ENCODE assay signal across 19 cellular contexts in genomic region chr1:228120351-228121091, GRCh38. TPM values are rescaled to one million over a fixed set of nuclear protein-coding genes. Genes with fewer than 3 reads are reported as not detected.
A peak's percentile ranks its signal among the peaks of the same experiment; 100 is the strongest.
DNase-seq lines count a peak whose midpoint lies in the region; ATAC-seq and TF ChIP-seq lines count a peak whose summit lies in the region.
"Had no signal": no experiment of that assay in that cellular context is flagged by ENCODE, and none has a peak within 500 bp of the region (broad histone marks: within the 10 kb centered on the region; RNA-seq: fewer than 3 reads in every experiment).

No MANE protein-coding gene starts in this region.

- no peak for TF ChIP-seq POLR2A in thyroid gland (IDR thresholded peaks at IDR 0.05)

- H3K9me3 Mint-ChIP-seq in activated CD4-positive, alpha-beta T cell treated with anti-CD3 and anti-CD28 coated beads for 36 hours (ENCODE audit: low read depth) = peaks cover 6% of the 10 kb centered on the region
- H3K9me3 Mint-ChIP-seq in activated CD4-positive, alpha-beta T cell treated with anti-CD3 and anti-CD28 coated beads, Interleukin-2, amount 10 ng/mL, durations not matched to agents 24 days and 14 days = peaks cover 8% of the 10 kb centered on the region
- peaks cover 5% of the 10 kb centered on the region for H3K9me3 Mint-ChIP-seq in activated CD8-positive, alpha-beta T cell treated with anti-CD3 and anti-CD28 coated beads for 36 hours
- peaks cover 4% of the 10 kb centered on the region for H3K9me3 Mint-ChIP-seq in stimulated activated memory B cell treated with anti-CD40 and anti-IgM and Interleukin-4, amounts not matched to agents 10 μg/mL and 1 μg/mL and 100 μg/mL, for 72 hours
- H3K9me3 Mint-ChIP-seq: naive thymus-derived CD8-positive, alpha-beta T cell; type B pancreatic cell had no signal

- H3K9me3 ChIP-seq in thyroid gland = no peaks in the 10 kb centered on the region
- H3K9me3 ChIP-seq: lower lobe of right lung had no signal

- H3K4me1 Mint-ChIP-seq in activated CD4-positive, alpha-beta T cell treated with anti-CD3 and anti-CD28 coated beads for 36 hours = peaks cover 7% of the 10 kb centered on the region
- peaks cover 5% of the 10 kb centered on the region for H3K4me1 Mint-ChIP-seq in activated CD4-positive, alpha-beta T cell treated with anti-CD3 and anti-CD28 coated beads, Interleukin-2, amount 10 ng/mL, durations not matched to agents 24 days and 14 days
- H3K4me1 Mint-ChIP-seq in activated CD8-positive, alpha-beta T cell treated with anti-CD3 and anti-CD28 coated beads for 36 hours (ENCODE audit: low read depth) = peaks cover 3% of the 10 kb centered on the region
- H3K4me1 Mint-ChIP-seq in stimulated activated memory B cell treated with anti-CD40 and anti-IgM and Interleukin-4, amounts not matched to agents 10 μg/mL and 1 μg/mL and 100 μg/mL, for 72 hours = peaks cover 7% of the 10 kb centered on the region

- no peak for DNase-seq in activated CD4-positive, alpha-beta T cell treated with anti-CD3 and anti-CD28 coated beads for 36 hours
- DNase-seq in activated CD4-positive, alpha-beta T cell treated with anti-CD3 and anti-CD28 coated beads, Interleukin-2, amount 10 ng/mL, durations not matched to agents 24 days and 14 days = no peak
- DNase-seq in activated CD8-positive, alpha-beta T cell treated with anti-CD3 and anti-CD28 coated beads for 36 hours = no peak
- peak; percentile 46 for DNase-seq in epithelial cell of esophagus (ENCODE audit: low read depth)
- no peak for DNase-seq in thyroid gland
- DNase-seq: CD4-positive, CD25-positive, alpha-beta regulatory T cell; H9; Kasumi-1; lower lobe of right lung; NCI-H1105 treated with DMSO at 0.1 percent for 48 hours; stimulated activated CD4-positive, alpha-beta T cell treated with anti-CD3 and anti-CD28 coated beads, Interleukin-4, amount 100 ng/mL, for 4 hours had no signal

- H3K27ac ChIP-seq in thyroid gland = no peak overlapping the region
- H3K27ac ChIP-seq: lower lobe of right lung, parathyroid adenoma had no signal

- POLR2A ChIA-PET in activated CD4-positive, alpha-beta T cell treated with anti-CD3 and anti-CD28 coated beads for 36 hours (lab: Charles Lee) = no interaction called here
- POLR2A ChIA-PET in activated CD8-positive, alpha-beta T cell treated with anti-CD3 and anti-CD28 coated beads for 36 hours (lab: Charles Lee) = interaction anchor here (1.4 kb wide), 1 partner anchor 10 kb away, joined by 3 read pairs; no protein-coding TSS in a partner anchor

- H3K4me3 Mint-ChIP-seq in activated CD4-positive, alpha-beta T cell treated with anti-CD3 and anti-CD28 coated beads for 36 hours = peak overlapping the region; percentile 47
- no peak overlapping the region for H3K4me3 Mint-ChIP-seq in activated CD4-positive, alpha-beta T cell treated with anti-CD3 and anti-CD28 coated beads, Interleukin-2, amount 10 ng/mL, durations not matched to agents 24 days and 14 days
- H3K4me3 Mint-ChIP-seq in activated CD8-positive, alpha-beta T cell treated with anti-CD3 and anti-CD28 coated beads for 36 hours = peak overlapping the region; percentile 63
- no peak overlapping the region for H3K4me3 Mint-ChIP-seq in stimulated activated memory B cell treated with anti-CD40 and anti-IgM and Interleukin-4, amounts not matched to agents 10 μg/mL and 1 μg/mL and 100 μg/mL, for 72 hours
- H3K4me3 Mint-ChIP-seq: H9, type B pancreatic cell had no signal

- no peaks in the 10 kb centered on the region for H3K36me3 ChIP-seq in thyroid gland
- H3K36me3 ChIP-seq: lower lobe of right lung had no signal

- peak overlapping the region; percentile 4 for H3K27ac Mint-ChIP-seq in activated CD4-positive, alpha-beta T cell treated with anti-CD3 and anti-CD28 coated beads for 36 hours
- no peak overlapping the region for H3K27ac Mint-ChIP-seq in activated CD4-positive, alpha-beta T cell treated with anti-CD3 and anti-CD28 coated beads, Interleukin-2, amount 10 ng/mL, durations not matched to agents 24 days and 14 days
- H3K27ac Mint-ChIP-seq in activated CD8-positive, alpha-beta T cell treated with anti-CD3 and anti-CD28 coated beads for 36 hours = peak overlapping the region; percentile 32
- peak overlapping the region; percentile 24 for H3K27ac Mint-ChIP-seq in stimulated activated memory B cell treated with anti-CD40 and anti-IgM and Interleukin-4, amounts not matched to agents 10 μg/mL and 1 μg/mL and 100 μg/mL, for 72 hours
- H3K27ac Mint-ChIP-seq: activated T-helper 2 cell treated with anti-CD3 and anti-CD28 coated beads, Interferon-gamma antibody, Interleukin-2, Interleukin-4, amounts not matched to agents 10 μg/mL and 5 μg/mL and 100 μg/mL, durations not matched to agents 14 hours and 24 hours and 36 hours; H9; type B pancreatic cell had no signal

- no peaks in the 10 kb centered on the region for H3K4me1 ChIP-seq in thyroid gland
- H3K4me1 ChIP-seq: lower lobe of right lung, parathyroid adenoma had no signal

- peaks cover 6% of the 10 kb centered on the region for H3K36me3 Mint-ChIP-seq in activated CD4-positive, alpha-beta T cell treated with anti-CD3 and anti-CD28 coated beads for 36 hours (ENCODE audit: low read depth)
- H3K36me3 Mint-ChIP-seq in activated CD4-positive, alpha-beta T cell treated with anti-CD3 and anti-CD28 coated beads, Interleukin-2, amount 10 ng/mL, durations not matched to agents 24 days and 14 days (ENCODE audit: low read depth) = peaks cover 3% of the 10 kb centered on the region
- H3K36me3 Mint-ChIP-seq in activated CD8-positive, alpha-beta T cell treated with anti-CD3 and anti-CD28 coated beads for 36 hours (ENCODE audit: low read depth) = peaks cover 4% of the 10 kb centered on the region
- H3K36me3 Mint-ChIP-seq in stimulated activated memory B cell treated with anti-CD40 and anti-IgM and Interleukin-4, amounts not matched to agents 10 μg/mL and 1 μg/mL and 100 μg/mL, for 72 hours = peaks cover 6% of the 10 kb centered on the region
- H3K36me3 Mint-ChIP-seq: CD4-positive, CD25-positive, alpha-beta regulatory T cell had no signal

- CTCF ChIA-PET in activated CD4-positive, alpha-beta T cell treated with anti-CD3 and anti-CD28 coated beads for 36 hours (lab: Charles Lee) = interaction anchor here (0.9 to 2.1 kb wide), 2 partner anchors 10 to 60 kb away, joined by 3 to 17 read pairs; no protein-coding TSS in a partner anchor
- CTCF ChIA-PET in activated CD8-positive, alpha-beta T cell treated with anti-CD3 and anti-CD28 coated beads for 36 hours (lab: Charles Lee) = interaction anchor here (1.3 to 5.8 kb wide), 4 partner anchors 8 to 121 kb away, joined by 3 to 51 read pairs (median 10); no protein-coding TSS in a partner anchor

- WGBS in thyroid gland, 2 donors = 68 to 77% methylated on average over 3 of the region's 3 CpGs

- H3K27me3 ChIP-seq in thyroid gland = no peaks in the 10 kb centered on the region

- ATAC-seq in activated CD4-positive, alpha-beta T cell treated with anti-CD3 and anti-CD28 coated beads for 36 hours = no peak
- no peak for ATAC-seq in activated CD8-positive, alpha-beta T cell treated with anti-CD3 and anti-CD28 coated beads for 36 hours
- no peak for ATAC-seq in stimulated activated memory B cell treated with anti-CD40 and anti-IgM and Interleukin-4, amounts not matched to agents 10 μg/mL and 1 μg/mL and 100 μg/mL, for 72 hours
- ATAC-seq in HG03460 (IDR thresholded peaks at IDR 0.05; ENCODE audit: unreplicated experiment) (no peak), HG03520 (IDR thresholded peaks at IDR 0.05; ENCODE audit: unreplicated experiment) (no peak)
- ATAC-seq: lower lobe of right lung had no signal

- intact Hi-C loops in activated CD4-positive, alpha-beta T cell treated with anti-CD3 and anti-CD28 coated beads for 36 hours (cut with DNase I, micrococcal nuclease) = no loop called here
- intact Hi-C loops in activated CD4-positive, alpha-beta T cell treated with anti-CD3 and anti-CD28 coated beads, Interleukin-2, amount 10 ng/mL, durations not matched to agents 24 days and 14 days (cut with micrococcal nuclease) = no loop called here
- intact Hi-C loops in activated CD8-positive, alpha-beta T cell treated with anti-CD3 and anti-CD28 coated beads for 36 hours (cut with micrococcal nuclease) = no loop called here
- intact Hi-C loops in thyroid gland (cut with DNase I) = no loop called here

- TF ChIP-seq CTCF in activated CD8-positive, alpha-beta T cell treated with anti-CD3 and anti-CD28 coated beads for 36 hours (IDR thresholded peaks at IDR 0.05) = no peak
- TF ChIP-seq CTCF in epithelial cell of esophagus (IDR thresholded peaks at IDR 0.05; ENCODE audit: insufficient read depth, low read depth, low read length, missing control alignments) = no peak
- no peak for TF ChIP-seq CTCF in thyroid gland (IDR thresholded peaks at IDR 0.05)

- no peaks in the 10 kb centered on the region for H3K27me3 Mint-ChIP-seq in activated CD4-positive, alpha-beta T cell treated with anti-CD3 and anti-CD28 coated beads for 36 hours
- peaks cover 4% of the 10 kb centered on the region for H3K27me3 Mint-ChIP-seq in activated CD4-positive, alpha-beta T cell treated with anti-CD3 and anti-CD28 coated beads, Interleukin-2, amount 10 ng/mL, durations not matched to agents 24 days and 14 days
- no peaks in the 10 kb centered on the region for H3K27me3 Mint-ChIP-seq in activated CD8-positive, alpha-beta T cell treated with anti-CD3 and anti-CD28 coated beads for 36 hours
- H3K27me3 Mint-ChIP-seq in stimulated activated memory B cell treated with anti-CD40 and anti-IgM and Interleukin-4, amounts not matched to agents 10 μg/mL and 1 μg/mL and 100 μg/mL, for 72 hours = no peaks in the 10 kb centered on the region

- no peak overlapping the region for H3K4me3 ChIP-seq in epithelial cell of esophagus (ENCODE audit: low read length)
- no peak overlapping the region for H3K4me3 ChIP-seq in thyroid gland (replicated peaks in 1 of 3)
- H3K4me3 ChIP-seq: lower lobe of right lung, skin epidermis had no signal

RNA-seq across cellular contexts. Expression of gene MRPL55, which starts 11.4 kb away (rescaled TPM):
- total RNA-seq in activated CD4-positive, alpha-beta T cell treated with anti-CD3 and anti-CD28 coated beads for 36 hours = 10 to 100 TPM; 51.0 to 57.7 TPM
- 55.2 and 62.2 TPM in 2 replicates for total RNA-seq in activated CD4-positive, alpha-beta T cell treated with anti-CD3 and anti-CD28 coated beads, Interleukin-2, amount 10 ng/mL, durations not matched to agents 24 days and 14 days
- 10 to 100 TPM; 67.8 to 68.3 TPM for total RNA-seq in activated CD8-positive, alpha-beta T cell treated with anti-CD3 and anti-CD28 coated beads for 36 hours
- 100 to 1,000 TPM in 1 of 4 donors, 10 to 100 TPM in 3; 23.5 to 125 (median 87.5) TPM for total RNA-seq in thyroid gland

RNA-seq across cellular contexts. Expression of gene C1orf35, which starts 17.4 kb away (rescaled TPM):
- 10 to 100 TPM; 14.6 to 22.5 TPM for total RNA-seq in activated CD4-positive, alpha-beta T cell treated with anti-CD3 and anti-CD28 coated beads for 36 hours
- 27.5 and 33.0 TPM in 2 replicates for total RNA-seq in activated CD4-positive, alpha-beta T cell treated with anti-CD3 and anti-CD28 coated beads, Interleukin-2, amount 10 ng/mL, durations not matched to agents 24 days and 14 days
- total RNA-seq in activated CD8-positive, alpha-beta T cell treated with anti-CD3 and anti-CD28 coated beads for 36 hours = 10 to 100 TPM; 22.2 to 23.5 TPM
- 10 to 100 TPM in 3 of 4 donors, 1 to 10 TPM in 1; 8.3 to 26.5 (median 13.6) TPM for total RNA-seq in thyroid gland

RNA-seq across cellular contexts. Expression of gene GUK1, which starts 19.6 kb away (rescaled TPM):
- 100 to 1,000 TPM; 196 to 270 TPM for total RNA-seq in activated CD4-positive, alpha-beta T cell treated with anti-CD3 and anti-CD28 coated beads for 36 hours
- total RNA-seq in activated CD4-positive, alpha-beta T cell treated with anti-CD3 and anti-CD28 coated beads, Interleukin-2, amount 10 ng/mL, durations not matched to agents 24 days and 14 days = 211 and 222 TPM in 2 replicates
- total RNA-seq in activated CD8-positive, alpha-beta T cell treated with anti-CD3 and anti-CD28 coated beads for 36 hours = 100 to 1,000 TPM; 375 to 376 TPM
- 100 to 1,000 TPM; 157 to 385 (median 283) TPM for total RNA-seq in thyroid gland

RNA-seq across cellular contexts. Expression of gene GJC2, which starts 29.2 kb away (rescaled TPM):
- total RNA-seq in activated CD4-positive, alpha-beta T cell treated with anti-CD3 and anti-CD28 coated beads for 36 hours = under 1 TPM in 1 of 2 experiments, not detected in 1; 0.64 TPM
- total RNA-seq in activated CD4-positive, alpha-beta T cell treated with anti-CD3 and anti-CD28 coated beads, Interleukin-2, amount 10 ng/mL, durations not matched to agents 24 days and 14 days = 0.69 and 0.96 TPM in 2 replicates
- total RNA-seq in activated CD8-positive, alpha-beta T cell treated with anti-CD3 and anti-CD28 coated beads for 36 hours = 1 to 10 TPM; 3.4 to 3.5 TPM
- total RNA-seq in thyroid gland = 10 to 100 TPM in 1 of 4 donors, 1 to 10 TPM in 3; 2.1 to 14.0 (median 3.8) TPM

RNA-seq across cellular contexts. Expression of gene ARF1, which starts 38.0 kb away (rescaled TPM):
- 100 to 1,000 TPM; 325 to 337 TPM for total RNA-seq in activated CD4-positive, alpha-beta T cell treated with anti-CD3 and anti-CD28 coated beads for 36 hours
- total RNA-seq in activated CD4-positive, alpha-beta T cell treated with anti-CD3 and anti-CD28 coated beads, Interleukin-2, amount 10 ng/mL, durations not matched to agents 24 days and 14 days = 388 and 395 TPM in 2 replicates
- total RNA-seq in activated CD8-positive, alpha-beta T cell treated with anti-CD3 and anti-CD28 coated beads for 36 hours = 100 to 1,000 TPM; 349 to 350 TPM
- total RNA-seq in thyroid gland = 100 to 1,000 TPM; 378 to 457 (median 410) TPM

Comparison
In these comparisons a context has a peak if more than half of its experiments do, and no peak if none do; other contexts are left out.
1. H3K4me3 Mint-ChIP-seq: peak in activated CD4-positive, alpha-beta T cell treated with anti-CD3 and anti-CD28 coated beads for 36 hours (single experiment) and activated CD8-positive, alpha-beta T cell treated with anti-CD3 and anti-CD28 coated beads for 36 hours (single experiment); none in activated CD4-positive, alpha-beta T cell treated with anti-CD3 and anti-CD28 coated beads, Interleukin-2, amount 10 ng/mL, durations not matched to agents 24 days and 14 days (single experiment) and stimulated activated memory B cell treated with anti-CD40 and anti-IgM and Interleukin-4, amounts not matched to agents 10 μg/mL and 1 μg/mL and 100 μg/mL, for 72 hours (single experiment).